ENCODE assay signal across 8 cellular contexts in genomic region chr11:64810271-64810890, GRCh38. TPM values are rescaled to one million over a fixed set of nuclear protein-coding genes. Genes with fewer than 3 reads are reported as not detected.
DNase-seq lines count a peak whose midpoint lies in the region; ATAC-seq and TF ChIP-seq lines count a peak whose summit lies in the region.

MEN1 (minus strand) TSS chr11:64810551; CDS start chr11:64810109, 442 bp downstream.

- H3K9me3 ChIP-seq in mammary epithelial cell (replicated peaks; ENCODE audit: insufficient read depth, low read length) (no peaks in the 10 kb centered on the region), iPS-20b (ENCODE audit: insufficient read depth, low read depth, low read length) (no peaks in the 10 kb centered on the region)

- H3K4me2 ChIP-seq in mammary epithelial cell (ENCODE audit: insufficient read depth, low read depth, low read length): peak within 1 kb of the TSS; percentile 92

- H3K9ac ChIP-seq in mammary epithelial cell (ENCODE audit: insufficient read depth, low read length) (peak within 1 kb of the TSS; percentile 51), iPS-20b (ENCODE audit: low read depth, low read length) (peak within 1 kb of the TSS; percentile 77; the same call in 1 of the 2 replicates)

- H3K27ac ChIP-seq in 22Rv1: peak within 1 kb of the TSS; percentile 89
- H3K27ac ChIP-seq in mammary epithelial cell (ENCODE audit: insufficient read depth, low read depth, low read length): peak within 1 kb of the TSS; percentile 31
- H3K27ac ChIP-seq in iPS-20b (ENCODE audit: low read length): no peak within 1 kb of the TSS
- peak within 1 kb of the TSS; percentile 28 to 88 (median 79) for H3K27ac ChIP-seq in skin epidermis

- CTCF ChIA-PET in mammary epithelial cell (lab: Charles Lee; ENCODE audit: low non-redundant PET): interaction anchor here (0.6 kb wide), 1 partner anchor 31 kb away, joined by 4 read pairs; no protein-coding TSS in a partner anchor

- DNase-seq in NCI-H2227 (lab: John Stamatoyannopoulos, UW; ENCODE audit: unreplicated experiment) (peak; percentile 99), mammary epithelial cell (peak; percentile 94)

- peak within 1 kb of the TSS; percentile 98 for H2AFZ ChIP-seq in mammary epithelial cell (ENCODE audit: low read depth, low read length)

- ATAC-seq in GM18861 (IDR thresholded peaks at IDR 0.05; ENCODE audit: unreplicated experiment) (peak; percentile 32), HG03108 (IDR thresholded peaks at IDR 0.05; ENCODE audit: unreplicated experiment) (peak; percentile 50)

- peaks cover 6% of the 10 kb centered on the region for H3K4me1 ChIP-seq in mammary epithelial cell (ENCODE audit: insufficient read depth, low read length)
- H3K4me1 ChIP-seq in iPS-20b (ENCODE audit: insufficient read depth, low read length): peaks cover 6% of the 10 kb centered on the region; the same call in 1 of the 2 replicates

- TF ChIP-seq CTCF in 22Rv1 (IDR thresholded peaks at IDR 0.05) (no peak), WI38 (IDR thresholded peaks at IDR 0.05; ENCODE audit: low read depth, low read length) (no peak), mammary epithelial cell (conservative IDR thresholded peaks at IDR 0.05 in 1 of 2, IDR thresholded peaks at IDR 0.05 in 1 of 2; ENCODE audit: extremely low read depth in 1 of 2, insufficient read depth in 1 of 2, low read depth in 1 of 2, low read length in 2 of 2) (no peak)

- H3K36me3 ChIP-seq in mammary epithelial cell (ENCODE audit: insufficient read depth, low read length) (no peaks in the 10 kb centered on the region), iPS-20b (ENCODE audit: insufficient read depth, low read depth, low read length) (peaks cover 29% of the 10 kb centered on the region)

- in situ Hi-C loops in mammary epithelial cell (cut with MboI; ENCODE audit: low sequenced_read_pairs in 2 of 2): no loop called here

- 1% methylated on average over 19 of the region's 46 CpGs for WGBS in mammary epithelial cell (ENCODE audit: low coverage, missing lambda C conversion rate)

- H3K4me3 ChIP-seq in WI38 (ENCODE audit: low read depth, low read length) (peak within 1 kb of the TSS; percentile 71), mammary epithelial cell (replicated peaks in 1 of 3; ENCODE audit: insufficient read depth in 1 of 3, low read depth in 2 of 3, low read length in 3 of 3) (peak within 1 kb of the TSS; percentile 85 to 99 (median 89)), iPS-20b (ENCODE audit: low read length) (peak within 1 kb of the TSS; percentile 91), skin epidermis (peak within 1 kb of the TSS; percentile 57 to 94 (median 81))

- BruUV-seq in mammary epithelial cell (replicated peaks; lab: Mats Ljungman, UMichigan): no TSS peak

- peaks cover 9% of the 10 kb centered on the region for H3K79me2 ChIP-seq in mammary epithelial cell (ENCODE audit: insufficient read depth, low read length)

- intact Hi-C loops in mammary epithelial cell (cut with micrococcal nuclease): loop anchor here (1.0 to 2.0 kb wide), 3 partner anchors 31 to 68 kb away; partner anchors contain the start of gene EHD1

- H3K27me3 ChIP-seq in mammary epithelial cell (ENCODE audit: insufficient read depth, low read length) (no peaks in the 10 kb centered on the region), iPS-20b (ENCODE audit: insufficient read depth, low read length) (no peaks in the 10 kb centered on the region)

- dilution Hi-C loops in mammary epithelial cell (cut with HindIII; ENCODE audit: low sequenced_read_pairs): no loop called here

- H4K20me1 ChIP-seq in mammary epithelial cell (ENCODE audit: insufficient read depth, low read length): no peaks in the 10 kb centered on the region

RNA-seq across cellular contexts. Expression of gene MEN1, which starts in this region (rescaled TPM):
- total RNA-seq in mammary epithelial cell: 10 to 100 TPM; 20.7 to 35.7 TPM
- 24.7 TPM for polyA plus RNA-seq in mammary epithelial cell
- 23.4 TPM for polyA minus RNA-seq in mammary epithelial cell
